Comparison of ENCODE assay signal across 14 cellular contexts in the genomic region with DNA sequence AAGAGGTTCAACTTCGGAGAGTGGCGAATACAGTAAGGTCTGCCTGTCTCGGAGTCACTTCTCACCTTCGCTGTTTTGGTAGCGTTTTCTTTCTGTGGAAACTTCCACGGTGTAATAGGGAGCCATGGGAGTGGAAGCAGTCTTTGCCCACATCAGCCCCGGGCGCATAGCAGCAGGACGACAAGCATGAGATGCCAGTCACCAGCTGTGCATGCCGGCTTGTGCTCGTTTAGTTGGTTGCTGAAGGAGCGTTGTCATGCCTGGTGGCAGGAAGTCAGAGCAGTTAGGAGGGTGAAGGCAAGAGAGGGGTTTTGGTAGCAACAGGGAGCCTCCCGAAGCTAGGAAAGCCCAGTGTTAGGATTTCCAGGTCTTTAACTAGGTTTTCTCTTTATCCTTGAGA. TPM values are rescaled to one million over a fixed set of nuclear protein-coding genes. Genes with fewer than 3 reads are reported as not detected.
DNase-seq lines count a peak whose midpoint lies in the region; ATAC-seq and TF ChIP-seq lines count a peak whose summit lies in the region.
"Had no signal": no experiment of that assay in that cellular context is flagged by ENCODE, and none has a peak within 500 bp of the region (broad histone marks: within the 10 kb centered on the region; RNA-seq: fewer than 3 reads in every experiment).

No MANE protein-coding gene starts in this region.

- H3K27me3 ChIP-seq in naive thymus-derived CD4-positive, alpha-beta T cell (ENCODE audit: control insufficient read depth in 2 of 2, insufficient read depth in 2 of 2, low read length in 2 of 2), result no peaks in the 10 kb centered on the region
- H3K27me3 ChIP-seq in tibial nerve, result no peaks in the 10 kb centered on the region

- peaks cover 5% of the 10 kb centered on the region for H3K9me3 Mint-ChIP-seq in activated naive CD4-positive, alpha-beta T cell treated with anti-CD3 and anti-CD28 coated beads, Interleukin-2, amount 10 ng/mL, durations not matched to agents 7 days and 5 days
- peaks cover 5 to 14% (median 8%) of the 10 kb centered on the region in 5 experiments for H3K9me3 Mint-ChIP-seq in brain
- H3K9me3 Mint-ChIP-seq in naive thymus-derived CD4-positive, alpha-beta T cell, result peaks cover 0 to 18% (median 0%) of the 10 kb centered on the region in 11 donors

- no peak for DNase-seq in activated naive CD4-positive, alpha-beta T cell treated with anti-CD3 and anti-CD28 coated beads, Interleukin-2, amount 10 ng/mL, durations not matched to agents 7 days and 5 days
- DNase-seq in activated naive CD4-positive, alpha-beta T cell treated with Interleukin-2 at 50 U/mL for 16 hours, result no peak
- peak in 5 of 9 donors; percentile 14 to 33 (median 22) for DNase-seq in naive thymus-derived CD4-positive, alpha-beta T cell
- no peak for DNase-seq in tibial nerve (ENCODE audit: low spot score in 2 of 2)
- DNase-seq in C1 segment of cervical spinal cord (lab: John Stamatoyannopoulos, UW), result no peak
- no peak for DNase-seq in NCI-H128 (lab: John Stamatoyannopoulos, UW; ENCODE audit: unreplicated experiment)
- DNase-seq in effector CD4-positive, alpha-beta T cell, result no peak
- DNase-seq: central memory CD4-positive, alpha-beta T cell; DMS79; NCI-H187; NCI-H774; small intestine had no signal

- no peak for ATAC-seq in naive thymus-derived CD4-positive, alpha-beta T cell
- ATAC-seq: esophagus mucosa had no signal

- H3K36me3 Mint-ChIP-seq in activated naive CD4-positive, alpha-beta T cell treated with anti-CD3 and anti-CD28 coated beads, Interleukin-2, amount 10 ng/mL, durations not matched to agents 7 days and 5 days, result peaks cover 64% of the 10 kb centered on the region
- H3K36me3 Mint-ChIP-seq in brain, result peaks cover 52% of the 10 kb centered on the region
- H3K36me3 Mint-ChIP-seq in naive thymus-derived CD4-positive, alpha-beta T cell, result peaks cover 13 to 74% (median 36%) of the 10 kb centered on the region in 5 donors

- H3K27ac ChIP-seq in naive thymus-derived CD4-positive, alpha-beta T cell (ENCODE audit: low read depth, low read length), result no peak overlapping the region
- H3K27ac ChIP-seq in tibial nerve, result peak overlapping the region in 3 of 4 donors; percentile 72 to 87 (median 83)

- H3K27ac Mint-ChIP-seq in activated naive CD4-positive, alpha-beta T cell treated with anti-CD3 and anti-CD28 coated beads, Interleukin-2, amount 10 ng/mL, durations not matched to agents 7 days and 5 days, result peak overlapping the region; percentile 15
- H3K27ac Mint-ChIP-seq in brain, result peak overlapping the region in 4 of 5 experiments; percentile 61 to 99 (median 94)
- peak overlapping the region; percentile 26 to 90 (median 73) for H3K27ac Mint-ChIP-seq in naive thymus-derived CD4-positive, alpha-beta T cell

- POLR2A ChIA-PET in naive thymus-derived CD4-positive, alpha-beta T cell (lab: Charles Lee), result interaction anchor here (1.0 to 1.4 kb wide), 2 partner anchors 56 to 67 kb away, joined by 3 to 4 read pairs; no protein-coding TSS in a partner anchor

- WGBS in tibial nerve, 2 donors, result 88 to 91% methylated on average over 13 of the region's 13 CpGs

- peaks cover 4 to 53% of the 10 kb centered on the region in 2 donors for H3K4me1 ChIP-seq in naive thymus-derived CD4-positive, alpha-beta T cell (ENCODE audit: control insufficient read depth in 2 of 2, insufficient read depth in 2 of 2, low read length in 2 of 2)
- peaks cover 0 to 70% (median 45%) of the 10 kb centered on the region in 4 donors for H3K4me1 ChIP-seq in tibial nerve

- H3K4me3 Mint-ChIP-seq in activated naive CD4-positive, alpha-beta T cell treated with anti-CD3 and anti-CD28 coated beads, Interleukin-2, amount 10 ng/mL, durations not matched to agents 7 days and 5 days, result no peak overlapping the region
- no peak overlapping the region for H3K4me3 Mint-ChIP-seq in brain
- peak overlapping the region; percentile 39 to 82 (median 56) for H3K4me3 Mint-ChIP-seq in naive thymus-derived CD4-positive, alpha-beta T cell

- no peaks in the 10 kb centered on the region for H3K27me3 Mint-ChIP-seq in activated naive CD4-positive, alpha-beta T cell treated with anti-CD3 and anti-CD28 coated beads, Interleukin-2, amount 10 ng/mL, durations not matched to agents 7 days and 5 days
- H3K27me3 Mint-ChIP-seq in brain, result no peaks in the 10 kb centered on the region
- H3K27me3 Mint-ChIP-seq in naive thymus-derived CD4-positive, alpha-beta T cell, result no peaks in the 10 kb centered on the region

- H3K36me3 ChIP-seq in naive thymus-derived CD4-positive, alpha-beta T cell (ENCODE audit: control insufficient read depth in 2 of 3, insufficient read depth in 3 of 3, low read length in 3 of 3), result peaks cover 0 to 13% (median 0%) of the 10 kb centered on the region in 3 experiments
- peaks cover 0 to 17% (median 0%) of the 10 kb centered on the region in 3 donors for H3K36me3 ChIP-seq in tibial nerve

- CTCF ChIA-PET in activated naive CD4-positive, alpha-beta T cell treated with anti-CD3 and anti-CD28 coated beads, Interleukin-2, amount 10 ng/mL, durations not matched to agents 7 days and 5 days (lab: Charles Lee), result interaction anchor here (1.2 to 6.0 kb wide), 5 partner anchors 23 to 209 kb away, joined by 3 to 35 read pairs (median 3); no protein-coding TSS in a partner anchor
- CTCF ChIA-PET in naive thymus-derived CD4-positive, alpha-beta T cell (lab: Charles Lee), result interaction anchor here (0.6 to 4.1 kb wide), 2 partner anchors 67 to 208 kb away, joined by 3 to 33 read pairs; no protein-coding TSS in a partner anchor

- TF ChIP-seq CTCF in brain (conservative IDR thresholded peaks at IDR 0.05) (no peak), tibial nerve (IDR thresholded peaks at IDR 0.05) (no peak)

- H3K9me3 ChIP-seq in naive thymus-derived CD4-positive, alpha-beta T cell (ENCODE audit: control insufficient read depth in 2 of 3, low read length in 3 of 3), result no peaks in the 10 kb centered on the region
- peaks cover 0 to 4% (median 0%) of the 10 kb centered on the region in 4 donors for H3K9me3 ChIP-seq in tibial nerve

- intact Hi-C loops in naive thymus-derived CD4-positive, alpha-beta T cell (cut with micrococcal nuclease), result no loop called here

- H3K4me3 ChIP-seq in naive thymus-derived CD4-positive, alpha-beta T cell (ENCODE audit: low read length), result no peak overlapping the region
- no peak overlapping the region for H3K4me3 ChIP-seq in tibial nerve

- no peak for TF ChIP-seq EP300 in tibial nerve (IDR thresholded peaks at IDR 0.05)

- H3K4me1 Mint-ChIP-seq in activated naive CD4-positive, alpha-beta T cell treated with anti-CD3 and anti-CD28 coated beads, Interleukin-2, amount 10 ng/mL, durations not matched to agents 7 days and 5 days, result peaks cover 59% of the 10 kb centered on the region
- H3K4me1 Mint-ChIP-seq in brain, result peaks cover 67% of the 10 kb centered on the region
- H3K4me1 Mint-ChIP-seq in naive thymus-derived CD4-positive, alpha-beta T cell, result peaks cover 54 to 90% (median 82%) of the 10 kb centered on the region in 7 donors

- TF ChIP-seq POLR2A in tibial nerve (IDR thresholded peaks at IDR 0.05), result no peak

RNA-seq across cellular contexts. Expression of a gene that starts 58.8 kb away (rescaled TPM):
- 87.7 TPM for polyA plus RNA-seq in brain (ENCODE audit: insufficient read depth, low read depth, low replicate concordance)
- total RNA-seq in naive thymus-derived CD4-positive, alpha-beta T cell, result 10 to 100 TPM; 25.5 to 92.7 (median 87.9) TPM
- 100 to 1,000 TPM; 183 to 193 TPM for polyA plus RNA-seq in naive thymus-derived CD4-positive, alpha-beta T cell
- 10 to 100 TPM; 57.9 to 69.6 (median 61.2) TPM for total RNA-seq in tibial nerve

RNA-seq across cellular contexts. Expression of a gene that starts 58.8 kb away (rescaled TPM):
- 1.7 TPM for polyA plus RNA-seq in brain (ENCODE audit: insufficient read depth, low read depth, low replicate concordance)
- 10 to 100 TPM in 3 of 5 experiments, 1 to 10 TPM in 2; 8.8 to 45.5 (median 34.0) TPM for total RNA-seq in naive thymus-derived CD4-positive, alpha-beta T cell
- polyA plus RNA-seq in naive thymus-derived CD4-positive, alpha-beta T cell, result 1 to 10 TPM; 1.8 to 2.1 TPM
- 10 to 100 TPM; 38.1 to 74.5 (median 44.9) TPM for total RNA-seq in tibial nerve

Comparison
In these comparisons a context has a peak if more than half of its experiments do, and no peak if none do; other contexts are left out.
1. DNase-seq: peak in naive thymus-derived CD4-positive, alpha-beta T cell (5 of 9); none in activated naive CD4-positive, alpha-beta T cell treated with anti-CD3 and anti-CD28 coated beads, Interleukin-2, amount 10 ng/mL, durations not matched to agents 7 days and 5 days (single experiment), activated naive CD4-positive, alpha-beta T cell treated with Interleukin-2 at 50 U/mL for 16 hours (single experiment), tibial nerve (0 of 2), C1 segment of cervical spinal cord (0 of 14), NCI-H128 (single experiment) and effector CD4-positive, alpha-beta T cell (single experiment).
2. H3K27ac Mint-ChIP-seq: peak in every context shown above with its lines; median percentile 94 in brain; 73 in naive thymus-derived CD4-positive, alpha-beta T cell; 15 in activated naive CD4-positive, alpha-beta T cell treated with anti-CD3 and anti-CD28 coated beads, Interleukin-2, amount 10 ng/mL, durations not matched to agents 7 days and 5 days.
3. H3K4me3 Mint-ChIP-seq: peak in naive thymus-derived CD4-positive, alpha-beta T cell (10 of 10); none in activated naive CD4-positive, alpha-beta T cell treated with anti-CD3 and anti-CD28 coated beads, Interleukin-2, amount 10 ng/mL, durations not matched to agents 7 days and 5 days (single experiment) and brain (0 of 5).